Comparison of ENCODE assay signal across 9 cellular contexts in genomic region chr6:141464490-141464889, GRCh38.
A peak's percentile ranks its signal among the peaks of the same experiment; 100 is the strongest.
DNase-seq lines count a peak whose midpoint lies in the region; ATAC-seq, FAIRE-seq and TF ChIP-seq lines count a peak whose summit lies in the region.
"Had no signal": no experiment of that assay in that cellular context is flagged by ENCODE, and none has a peak within 500 bp of the region (broad histone marks: within the 10 kb centered on the region; RNA-seq: fewer than 3 reads in every experiment).

No MANE protein-coding gene starts in this region.

- H3K27me3 ChIP-seq in CD4-positive, alpha-beta memory T cell (ENCODE audit: insufficient read depth, low read length): no peaks in the 10 kb centered on the region
- H3K27me3 ChIP-seq in upper lobe of right lung: no peaks in the 10 kb centered on the region

- CTCF ChIA-PET in CD4-positive, alpha-beta memory T cell (lab: Charles Lee; ENCODE audit: partially characterized antibody): no interaction called here

- peak; percentile 16 to 53 (median 37) for DNase-seq in CD4-positive, alpha-beta memory T cell
- DNase-seq in RPMI7951 (ENCODE audit: low read depth) (peak; percentile 56), kidney glomerular epithelial cell (lab: John Stamatoyannopoulos, UW) (peak; percentile 43), kidney (no peak), GM12891 (ENCODE audit: insufficient read length, low spot score) (no peak), upper lobe of right lung (no peak)

- H3K4me1 ChIP-seq in CD4-positive, alpha-beta memory T cell (ENCODE audit: insufficient read depth, low read length): peaks cover 6% of the 10 kb centered on the region
- H3K4me1 ChIP-seq in kidney (ENCODE audit: control insufficient read depth in 1 of 2, insufficient read depth in 1 of 2, low read depth in 1 of 2, low read length in 2 of 2): no peaks in the 10 kb centered on the region
- H3K4me1 ChIP-seq in upper lobe of right lung: no peaks in the 10 kb centered on the region

- no peak for FAIRE-seq in kidney (lab: Jason Lieb, UNC)
- FAIRE-seq in GM12891 (lab: Jason Lieb, UNC): no peak

- no peaks in the 10 kb centered on the region for H3K9me3 ChIP-seq in CD4-positive, alpha-beta memory T cell (ENCODE audit: control insufficient read depth in 1 of 2, low read length in 2 of 2)
- H3K9me3 ChIP-seq in kidney (ENCODE audit: control insufficient read depth in 1 of 2, low read length in 2 of 2): no peaks in the 10 kb centered on the region
- H3K9me3 ChIP-seq in upper lobe of right lung: no peaks in the 10 kb centered on the region

- peak; percentile 85 for ATAC-seq in GM19463 (IDR thresholded peaks at IDR 0.05; ENCODE audit: unreplicated experiment)
- ATAC-seq in HG03521 (IDR thresholded peaks at IDR 0.05; ENCODE audit: unreplicated experiment): peak; percentile 71
- ATAC-seq in upper lobe of right lung: no peak

- H3K36me3 Mint-ChIP-seq in CD4-positive, alpha-beta memory T cell: no peaks in the 10 kb centered on the region

- H3K9ac ChIP-seq in kidney (ENCODE audit: low read length in 2 of 2): no peak overlapping the region

- TF ChIP-seq CTCF in kidney (IDR thresholded peaks at IDR 0.05; ENCODE audit: borderline replicate concordance, extremely low read depth, insufficient read depth) (no peak), upper lobe of right lung (IDR thresholded peaks at IDR 0.05) (no peak)

- H3K27me3 Mint-ChIP-seq in CD4-positive, alpha-beta memory T cell: no peaks in the 10 kb centered on the region

- intact Hi-C loops in CD4-positive, alpha-beta memory T cell (cut with micrococcal nuclease): loop anchor here (2.0 kb wide), 1 partner anchor 18 kb away; no protein-coding TSS in a partner anchor
- intact Hi-C loops in kidney (cut with DNase I): no loop called here
- intact Hi-C loops in upper lobe of right lung (cut with DNase I): no loop called here

- H3K36me3 ChIP-seq in CD4-positive, alpha-beta memory T cell (ENCODE audit: insufficient read depth, low read length): no peaks in the 10 kb centered on the region
- H3K36me3 ChIP-seq in kidney (ENCODE audit: control insufficient read depth in 1 of 2, insufficient read depth in 2 of 2, low read length in 2 of 2): no peaks in the 10 kb centered on the region
- H3K36me3 ChIP-seq in upper lobe of right lung: no peaks in the 10 kb centered on the region

- no peak overlapping the region for H3K27ac ChIP-seq in CD4-positive, alpha-beta memory T cell (ENCODE audit: low read depth, low read length)
- H3K27ac ChIP-seq in kidney (ENCODE audit: low read depth in 2 of 2, low read length in 2 of 2) (no peak overlapping the region), upper lobe of right lung (no peak overlapping the region)

- POLR2A ChIA-PET in CD4-positive, alpha-beta memory T cell (lab: Charles Lee; ENCODE audit: partially characterized antibody): interaction anchor here (0.9 kb wide), 1 partner anchor 19 kb away, joined by 3 read pairs; no protein-coding TSS in a partner anchor

- H3K4me3 Mint-ChIP-seq in CD4-positive, alpha-beta memory T cell: peak overlapping the region in 1 of 8 donors; percentile 8

- peak overlapping the region in 1 of 7 donors; percentile 24 for H3K27ac Mint-ChIP-seq in CD4-positive, alpha-beta memory T cell

- peaks cover 0 to 2% (median 0%) of the 10 kb centered on the region in 8 donors for H3K9me3 Mint-ChIP-seq in CD4-positive, alpha-beta memory T cell

- no peak for TF ChIP-seq POLR2A in GM12891 (IDR thresholded peaks at IDR 0.05; ENCODE audit: low read depth, low read length)

- peaks cover 4 to 11% (median 8%) of the 10 kb centered on the region in 4 donors for H3K4me1 Mint-ChIP-seq in CD4-positive, alpha-beta memory T cell

- no peak overlapping the region for H3K4me3 ChIP-seq in CD4-positive, alpha-beta memory T cell (ENCODE audit: low read length in 2 of 2)
- H3K4me3 ChIP-seq in kidney (ENCODE audit: low read length in 2 of 2) (no peak overlapping the region), upper lobe of right lung (no peak overlapping the region)
- H3K4me3 ChIP-seq: skin epidermis had no signal

TF ChIP-seq in GM12891, 5 proteins besides CTCF, POLR2A, EP300 and RAD21:
- TF ChIP-seq POLR2AphosphoS5 (IDR thresholded peaks at IDR 0.05; ENCODE audit: low read depth, low read length) (no peak), TAF1 (IDR thresholded peaks at IDR 0.05; ENCODE audit: low read depth, low read length) (no peak), SPI1 (IDR thresholded peaks at IDR 0.05; ENCODE audit: low read depth, low read length) (no peak), POU2F2 (IDR thresholded peaks at IDR 0.05; ENCODE audit: low read depth, low read length) (no peak), PAX5 (IDR thresholded peaks at IDR 0.05; ENCODE audit: insufficient read depth, low read length, severe bottlenecking) (no peak)
TF ChIP-seq in GM12891: peak in this region for 0.

Comparison
In these comparisons a context has a peak if more than half of its experiments do, and no peak if none do; other contexts are left out.
1. DNase-seq: peak in CD4-positive, alpha-beta memory T cell (5 of 5), RPMI7951 (single experiment) and kidney glomerular epithelial cell (single experiment); none in kidney (single experiment), GM12891 (single experiment) and upper lobe of right lung (single experiment).